In genomic region chr4:105895324-105895608, GRCh38 we compare ENCODE assay signal across 8 cellular contexts. TPM values are rescaled to one million over a fixed set of nuclear protein-coding genes. Genes with fewer than 3 reads are reported as not detected.
DNase-seq lines count a peak whose midpoint lies in the region; ATAC-seq, FAIRE-seq and TF ChIP-seq lines count a peak whose summit lies in the region.

Gene NPNT (plus strand): TSS chr4:105895471. CDS start chr4:105895653, 182 bp downstream.

- FAIRE-seq in GM12891 (lab: Jason Lieb, UNC) = no peak

- H4K20me1 ChIP-seq in neural cell (ENCODE audit: insufficient read depth) = no peaks in the 10 kb centered on the region

- peak within 1 kb of the TSS; percentile 44 for H3K9ac ChIP-seq in neural cell (ENCODE audit: low read length)

- H3K4me2 ChIP-seq in neural cell (ENCODE audit: low read length) = peak within 1 kb of the TSS; percentile 61

- no peaks in the 10 kb centered on the region for H3K79me2 ChIP-seq in neural cell (replicated peaks; ENCODE audit: insufficient read depth, low read length)

- DNase-seq in GM12891 (ENCODE audit: insufficient read length, low spot score) (peak; percentile 25), H7 (peak; percentile 64), NCI-H345 treated with DMSO at 0.1 percent for 48 hours (lab: John Stamatoyannopoulos, UW; ENCODE audit: unreplicated experiment) (peak; percentile 55), globus pallidus (ENCODE audit: low spot score) (no peak)
- no peak for DNase-seq in activated CD8-positive, alpha-beta memory T cell treated with anti-CD3 and anti-CD28 coated beads for 24 hours

- TF ChIP-seq EP300 in neural cell (conservative IDR thresholded peaks at IDR 0.05; ENCODE audit: poor library complexity, severe bottlenecking) = no peak

- H3K4me3 ChIP-seq in H7 (ENCODE audit: insufficient read depth, low read depth, low read length) (peak within 1 kb of the TSS; percentile 55), neural cell (ENCODE audit: low read length) (peak within 1 kb of the TSS; percentile 73)

- no peaks in the 10 kb centered on the region for H3K9me3 ChIP-seq in neural cell (ENCODE audit: low read length)

- H3K27me3 ChIP-seq in H7 (ENCODE audit: control insufficient read depth, insufficient read depth, low read length) (peaks cover 68% of the 10 kb centered on the region), neural cell (ENCODE audit: insufficient read depth, low read depth, low read length) (peaks cover 77% of the 10 kb centered on the region)

- H3F3A ChIP-seq in neural cell (ENCODE audit: insufficient read depth, low read length, poor library complexity, severe bottlenecking) = no peaks in the 10 kb centered on the region

- TF ChIP-seq POLR2A in GM12891 (IDR thresholded peaks at IDR 0.05; ENCODE audit: low read depth, low read length) = no peak

- H3K9me2 ChIP-seq in neural cell (ENCODE audit: insufficient read depth, low read length) = no peaks in the 10 kb centered on the region

- TF ChIP-seq CTCF in neural cell (IDR thresholded peaks at IDR 0.05; ENCODE audit: poor library complexity, severe bottlenecking) = no peak

- H3K27ac ChIP-seq in neural cell (ENCODE audit: low read length) = no peak within 1 kb of the TSS

- H3K36me3 ChIP-seq in H7 (replicated peaks; ENCODE audit: control insufficient read depth, insufficient read depth, low read length) (no peaks in the 10 kb centered on the region), neural cell (ENCODE audit: insufficient read depth, low read length) (no peaks in the 10 kb centered on the region)

- peak; percentile 37 for ATAC-seq in esophagus mucosa
- ATAC-seq in GM21737 (IDR thresholded peaks at IDR 0.05; ENCODE audit: unreplicated experiment) = no peak

- peak within 1 kb of the TSS; percentile 42 for H2AFZ ChIP-seq in neural cell (ENCODE audit: low read depth, low read length)

- no peak for TF ChIP-seq RAD21 in neural cell (conservative IDR thresholded peaks at IDR 0.05)

TF ChIP-seq in GM12891, 5 proteins besides CTCF, POLR2A, EP300 and RAD21:
- TF ChIP-seq POU2F2 (IDR thresholded peaks at IDR 0.05; ENCODE audit: low read depth, low read length) (no peak), PAX5 (IDR thresholded peaks at IDR 0.05; ENCODE audit: insufficient read depth, low read length, severe bottlenecking) (no peak), POLR2AphosphoS5 (IDR thresholded peaks at IDR 0.05; ENCODE audit: low read depth, low read length) (no peak), TAF1 (IDR thresholded peaks at IDR 0.05; ENCODE audit: low read depth, low read length) (no peak), SPI1 (IDR thresholded peaks at IDR 0.05; ENCODE audit: low read depth, low read length) (no peak)
TF ChIP-seq in GM12891: peak in this region for 0.

TF ChIP-seq in neural cell, 6 proteins besides CTCF, POLR2A, EP300 and RAD21:
- TF ChIP-seq REST (IDR thresholded peaks at IDR 0.05; ENCODE audit: borderline replicate concordance) (no peak), TAF1 (IDR thresholded peaks at IDR 0.05; ENCODE audit: low read depth) (no peak), MXI1 (conservative IDR thresholded peaks at IDR 0.05; ENCODE audit: poor library complexity, severe bottlenecking) (no peak), POLR2AphosphoS5 (IDR thresholded peaks at IDR 0.05) (no peak), EZH2 (IDR thresholded peaks at IDR 0.05; ENCODE audit: borderline replicate concordance, insufficient read depth, low read length, poor library complexity, severe bottlenecking) (no peak), SMC3 (conservative IDR thresholded peaks at IDR 0.05; ENCODE audit: poor library complexity) (no peak)

RNA-seq across cellular contexts. Expression of gene NPNT, which starts in this region (rescaled TPM):
- polyA plus RNA-seq in GM12891 (2012; ENCODE audit: low read depth, missing spikeins) = 1.3 TPM
- 0.33 and 0.97 TPM in 2 replicates for total RNA-seq in H7 (2014; rRNA removed; shearing (Covaris generic))
- 17.5 TPM for total RNA-seq in esophagus mucosa
- polyA plus RNA-seq in neural cell = 1.9 and 2.6 TPM in 2 replicates
- 1.5 and 1.6 TPM in 2 replicates for polyA minus RNA-seq in neural cell

Comparison
In these comparisons a context has a peak if more than half of its experiments do, and no peak if none do; other contexts are left out.
1. Peak in DNase-seq and H3K4me3 ChIP-seq in H7; RNA of the gene not detected or under 1 TPM.
2. DNase-seq: peak in GM12891 (single experiment) and NCI-H345 treated with DMSO at 0.1 percent for 48 hours (single experiment); none in globus pallidus (single experiment) and activated CD8-positive, alpha-beta memory T cell treated with anti-CD3 and anti-CD28 coated beads for 24 hours (single experiment).